25 cellular contexts compared by ENCODE assay signal in the genomic region with DNA sequence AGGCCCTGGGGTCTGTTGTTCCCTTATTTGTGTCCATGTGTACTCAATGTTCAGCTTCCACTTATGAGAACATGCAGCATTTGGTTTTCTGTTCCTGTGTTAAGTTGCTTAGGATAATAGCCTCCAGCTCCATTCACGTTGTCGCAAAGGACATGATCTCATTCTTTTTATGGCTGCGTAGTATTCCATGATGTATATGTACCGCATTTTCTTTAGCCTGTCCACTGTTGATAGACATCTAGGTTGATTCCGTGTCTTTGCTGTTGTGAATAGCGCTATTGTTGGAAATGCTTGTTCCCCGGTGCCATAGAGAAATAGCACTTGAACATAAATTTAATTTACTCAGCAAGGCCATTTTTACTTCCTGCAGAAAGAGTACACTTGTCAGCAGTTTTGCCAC. TPM values are rescaled to one million over a fixed set of nuclear protein-coding genes. Genes with fewer than 3 reads are reported as not detected.
"Had no signal": no experiment of that assay in that cellular context is flagged by ENCODE, and none has a peak within 500 bp of the region (broad histone marks: within the 10 kb centered on the region; RNA-seq: fewer than 3 reads in every experiment).

No MANE protein-coding gene starts in this region.

- H3K4me3 ChIP-seq: left ventricle myocardium inferior, lung, mucosa of descending colon, ovary, right atrium auricular region, right lobe of liver, smooth muscle cell, tibial nerve, uterus had no signal

- H3K4me3 Mint-ChIP-seq: naive thymus-derived CD4-positive, alpha-beta T cell; natural killer cell treated with Interleukin-12 subunit alpha and Interleukin-12 subunit beta and Interleukin-15 and Interleukin-18, amount 100 ng/mL, for 72 hours; stimulated activated memory B cell treated with anti-CD40 and anti-IgM and Interleukin-4, amounts not matched to agents 10 μg/mL and 1 μg/mL and 100 μg/mL, for 72 hours; stimulated activated naive CD8-positive, alpha-beta T cell treated with anti-CD3 and anti-CD28 coated beads, Interleukin-15, amount 100 ng/mL, for 72 hours; type B pancreatic cell had no signal

- DNase-seq: islet precursor cell; left ventricle myocardium inferior; mesendoderm; midbrain; mucosa of descending colon; naive thymus-derived CD4-positive, alpha-beta T cell; ovary; right lobe of liver; stimulated activated CD4-positive, alpha-beta T cell treated with anti-CD3 and anti-CD28 coated beads, Interleukin-1b, Interleukin-23, amount 100 ng/mL, for 48 hours; stimulated activated CD4-positive, alpha-beta T cell treated with anti-CD3 and anti-CD28 coated beads, Interleukin-2, amount 100 ng/mL, for 48 hours; stimulated activated CD4-positive, alpha-beta T cell treated with anti-CD3 and anti-CD28 coated beads, Interleukin-4, amount 100 ng/mL, for 4 hours; stimulated activated CD8-positive, alpha-beta memory T cell treated with anti-CD3 and anti-CD28 coated beads, Interleukin-4, amount 100 ng/mL, for 48 hours; stimulated activated naive CD4-positive, alpha-beta T cell treated with Interleukin-2 at 50 U/mL for 16 hours; stimulated activated naive CD8-positive, alpha-beta T cell treated with anti-CD3 and anti-CD28 coated beads, Interleukin-15, amount 100 ng/mL, for 72 hours; substantia nigra; uterus had no signal

- H3K36me3 Mint-ChIP-seq: natural killer cell treated with Interleukin-12 subunit alpha and Interleukin-12 subunit beta and Interleukin-15 and Interleukin-18, amount 100 ng/mL, for 72 hours; stimulated activated memory B cell treated with anti-CD40 and anti-IgM and Interleukin-4, amounts not matched to agents 10 μg/mL and 1 μg/mL and 100 μg/mL, for 72 hours; type B pancreatic cell had no signal

- H3K9me3 ChIP-seq: left ventricle myocardium inferior, mucosa of descending colon, ovary, right atrium auricular region, right lobe of liver, uterus had no signal

- H3K27ac Mint-ChIP-seq: naive thymus-derived CD4-positive, alpha-beta T cell; natural killer cell treated with Interleukin-12 subunit alpha and Interleukin-12 subunit beta and Interleukin-15 and Interleukin-18, amount 100 ng/mL, for 72 hours; progenitor cell of endocrine pancreas; stimulated activated memory B cell treated with anti-CD40 and anti-IgM and Interleukin-4, amounts not matched to agents 10 μg/mL and 1 μg/mL and 100 μg/mL, for 72 hours; stimulated activated naive CD8-positive, alpha-beta T cell treated with anti-CD3 and anti-CD28 coated beads, Interleukin-15, amount 100 ng/mL, for 72 hours; type B pancreatic cell had no signal

- H3K4me2 ChIP-seq: smooth muscle cell had no signal

- H3K4me1 ChIP-seq: tibial nerve, uterus had no signal

- ATAC-seq: mucosa of descending colon; naive thymus-derived CD4-positive, alpha-beta T cell; natural killer cell treated with Interleukin-12 subunit alpha and Interleukin-12 subunit beta and Interleukin-15 and Interleukin-18, amount 100 ng/mL, for 72 hours; right lobe of liver; stimulated activated memory B cell treated with anti-CD40 and anti-IgM and Interleukin-4, amounts not matched to agents 10 μg/mL and 1 μg/mL and 100 μg/mL, for 72 hours; stimulated activated naive CD8-positive, alpha-beta T cell treated with anti-CD3 and anti-CD28 coated beads, Interleukin-15, amount 100 ng/mL, for 72 hours had no signal

- H3K27ac ChIP-seq: left ventricle myocardium inferior, ovary, right atrium auricular region, right lobe of liver, tibial nerve, uterus had no signal

- H3K9me3 Mint-ChIP-seq: natural killer cell treated with Interleukin-12 subunit alpha and Interleukin-12 subunit beta and Interleukin-15 and Interleukin-18, amount 100 ng/mL, for 72 hours; stimulated activated memory B cell treated with anti-CD40 and anti-IgM and Interleukin-4, amounts not matched to agents 10 μg/mL and 1 μg/mL and 100 μg/mL, for 72 hours; stimulated activated naive CD8-positive, alpha-beta T cell treated with anti-CD3 and anti-CD28 coated beads, Interleukin-15, amount 100 ng/mL, for 72 hours had no signal

- H3K4me1 Mint-ChIP-seq: stimulated activated memory B cell treated with anti-CD40 and anti-IgM and Interleukin-4, amounts not matched to agents 10 μg/mL and 1 μg/mL and 100 μg/mL, for 72 hours; stimulated activated naive CD8-positive, alpha-beta T cell treated with anti-CD3 and anti-CD28 coated beads, Interleukin-15, amount 100 ng/mL, for 72 hours had no signal

- H3K27me3 Mint-ChIP-seq: progenitor cell of endocrine pancreas; stimulated activated naive CD8-positive, alpha-beta T cell treated with anti-CD3 and anti-CD28 coated beads, Interleukin-15, amount 100 ng/mL, for 72 hours; type B pancreatic cell had no signal

- H3K27me3 ChIP-seq: ovary, right atrium auricular region, right lobe of liver, tibial nerve, uterus had no signal

- H3K36me3 ChIP-seq: left ventricle myocardium inferior, ovary, right atrium auricular region, right lobe of liver, tibial nerve, uterus had no signal

RNA-seq across cellular contexts. Expression of gene EPAS1, which starts 51.3 kb away (rescaled TPM):
- polyA plus RNA-seq: neural cell had no signal
